In genomic region chr1:171798311-171798710, GRCh38 we compare ENCODE assay signal across 16 cellular contexts. TPM values are rescaled to one million over a fixed set of nuclear protein-coding genes. Genes with fewer than 3 reads are reported as not detected.
DNase-seq lines count a peak whose midpoint lies in the region; ATAC-seq lines count a peak whose summit lies in the region.
"Had no signal": no experiment of that assay in that cellular context is flagged by ENCODE, and none has a peak within 500 bp of the region (broad histone marks: within the 10 kb centered on the region; RNA-seq: fewer than 3 reads in every experiment).

No MANE protein-coding gene starts in this region.

- no peaks in the 10 kb centered on the region for H3K9me3 ChIP-seq in T-helper 17 cell (ENCODE audit: control insufficient read depth, low read length, poor library complexity, severe bottlenecking)
- no peaks in the 10 kb centered on the region for H3K9me3 ChIP-seq in iPS-15b (ENCODE audit: control insufficient read depth, insufficient read depth, low read length)
- no peaks in the 10 kb centered on the region for H3K9me3 ChIP-seq in MG63
- H3K9me3 ChIP-seq: BLaER1, Caco-2 had no signal

- peaks cover 18% of the 10 kb centered on the region for H3K4me1 Mint-ChIP-seq in activated CD8-positive, alpha-beta memory T cell treated with anti-CD3 and anti-CD28 coated beads, Interleukin-2, amount 10 ng/mL, durations not matched to agents 7 days and 5 days
- H3K4me1 Mint-ChIP-seq in T-helper 17 cell = peaks cover 19% of the 10 kb centered on the region
- peaks cover 6 to 8% of the 10 kb centered on the region in 2 donors for H3K4me1 Mint-ChIP-seq in stimulated activated naive B cell treated with anti-CD40 and anti-IgM and Interleukin-4, amounts not matched to agents 10 μg/mL and 1 μg/mL and 100 μg/mL, for 72 hours

- H3K4me3 Mint-ChIP-seq in activated CD8-positive, alpha-beta memory T cell treated with anti-CD3 and anti-CD28 coated beads, Interleukin-2, amount 10 ng/mL, durations not matched to agents 7 days and 5 days = no peak overlapping the region
- H3K4me3 Mint-ChIP-seq in T-helper 17 cell = no peak overlapping the region
- H3K4me3 Mint-ChIP-seq in stimulated activated naive B cell treated with anti-CD40 and anti-IgM and Interleukin-4, amounts not matched to agents 10 μg/mL and 1 μg/mL and 100 μg/mL, for 72 hours = no peak overlapping the region
- H3K4me3 Mint-ChIP-seq: CD8-positive, alpha-beta memory T cell; HFFc6 had no signal

- peak overlapping the region; percentile 6 for H3K27ac Mint-ChIP-seq in activated CD8-positive, alpha-beta memory T cell treated with anti-CD3 and anti-CD28 coated beads, Interleukin-2, amount 10 ng/mL, durations not matched to agents 7 days and 5 days
- peak overlapping the region; percentile 43 for H3K27ac Mint-ChIP-seq in T-helper 17 cell
- peak overlapping the region; percentile 27 for H3K27ac Mint-ChIP-seq in stimulated activated naive B cell treated with anti-CD40 and anti-IgM and Interleukin-4, amounts not matched to agents 10 μg/mL and 1 μg/mL and 100 μg/mL, for 72 hours
- H3K27ac Mint-ChIP-seq: HFFc6 had no signal

- no peaks in the 10 kb centered on the region for H3K27me3 Mint-ChIP-seq in activated CD8-positive, alpha-beta memory T cell treated with anti-CD3 and anti-CD28 coated beads, Interleukin-2, amount 10 ng/mL, durations not matched to agents 7 days and 5 days
- H3K27me3 Mint-ChIP-seq in T-helper 17 cell = no peaks in the 10 kb centered on the region
- H3K27me3 Mint-ChIP-seq in stimulated activated naive B cell treated with anti-CD40 and anti-IgM and Interleukin-4, amounts not matched to agents 10 μg/mL and 1 μg/mL and 100 μg/mL, for 72 hours = no peaks in the 10 kb centered on the region
- H3K27me3 Mint-ChIP-seq: CD8-positive, alpha-beta memory T cell had no signal

- H3K9ac ChIP-seq in iPS-15b (ENCODE audit: low read depth, low read length) = peak overlapping the region; percentile 38
- H3K9ac ChIP-seq: BLaER1 had no signal

- ATAC-seq in activated CD8-positive, alpha-beta memory T cell treated with anti-CD3 and anti-CD28 coated beads, Interleukin-2, amount 10 ng/mL, durations not matched to agents 7 days and 5 days = no peak
- no peak for ATAC-seq in T-helper 17 cell
- no peak for ATAC-seq in stimulated activated naive B cell treated with anti-CD40 and anti-IgM and Interleukin-4, amounts not matched to agents 10 μg/mL and 1 μg/mL and 100 μg/mL, for 72 hours (replicated peaks)
- ATAC-seq in HG03354 (IDR thresholded peaks at IDR 0.05; ENCODE audit: poor library complexity, severe bottlenecking, unreplicated experiment) = no peak

- peaks cover 4% of the 10 kb centered on the region for H3K4me1 ChIP-seq in iPS-15b (ENCODE audit: control insufficient read depth, insufficient read depth, low read length)
- H3K4me1 ChIP-seq: Caco-2 had no signal

- DNase-seq in activated CD8-positive, alpha-beta memory T cell treated with anti-CD3 and anti-CD28 coated beads, Interleukin-2, amount 10 ng/mL, durations not matched to agents 7 days and 5 days = no peak
- no peak for DNase-seq in activated CD8-positive, alpha-beta memory T cell treated with anti-CD3 and anti-CD28 coated beads for 24 hours
- no peak for DNase-seq in T-helper 17 cell
- no peak for DNase-seq in stimulated activated naive B cell treated with anti-CD40 and anti-IgM and Interleukin-4, amounts not matched to agents 10 μg/mL and 1 μg/mL and 100 μg/mL, for 72 hours
- no peak for DNase-seq in MG63
- DNase-seq: 8988T; AML-193; Caco-2; CD8-positive, alpha-beta memory T cell; DMS53; GF-D8; HCEC 1CT; HFFc6 had no signal

- H3K36me3 Mint-ChIP-seq in activated CD8-positive, alpha-beta memory T cell treated with anti-CD3 and anti-CD28 coated beads, Interleukin-2, amount 10 ng/mL, durations not matched to agents 7 days and 5 days = peaks cover 42% of the 10 kb centered on the region
- H3K36me3 Mint-ChIP-seq in T-helper 17 cell (ENCODE audit: low read depth) = peaks cover 14% of the 10 kb centered on the region
- peaks cover 44 to 59% of the 10 kb centered on the region in 2 donors for H3K36me3 Mint-ChIP-seq in stimulated activated naive B cell treated with anti-CD40 and anti-IgM and Interleukin-4, amounts not matched to agents 10 μg/mL and 1 μg/mL and 100 μg/mL, for 72 hours

- CTCF ChIA-PET in activated CD8-positive, alpha-beta memory T cell treated with anti-CD3 and anti-CD28 coated beads, Interleukin-2, amount 10 ng/mL, durations not matched to agents 7 days and 5 days (lab: Charles Lee) = interaction anchor here (0.9 to 6.9 kb wide), 3 partner anchors 17 to 190 kb away, joined by 3 to 94 read pairs (median 4); partner anchors contain the start of gene METTL13

- H3K4me3 ChIP-seq in iPS-15b (ENCODE audit: low read depth, low read length) = no peak overlapping the region
- H3K4me3 ChIP-seq in MG63 = no peak overlapping the region
- H3K4me3 ChIP-seq: BLaER1 had no signal

- H3K27me3 ChIP-seq in iPS-15b (ENCODE audit: control insufficient read depth, insufficient read depth, low read length) (no peaks in the 10 kb centered on the region), MG63 (no peaks in the 10 kb centered on the region)
- H3K27me3 ChIP-seq: BLaER1 had no signal

- no peaks in the 10 kb centered on the region for H3K9me3 Mint-ChIP-seq in activated CD8-positive, alpha-beta memory T cell treated with anti-CD3 and anti-CD28 coated beads, Interleukin-2, amount 10 ng/mL, durations not matched to agents 7 days and 5 days (ENCODE audit: low read depth)
- no peaks in the 10 kb centered on the region for H3K9me3 Mint-ChIP-seq in stimulated activated naive B cell treated with anti-CD40 and anti-IgM and Interleukin-4, amounts not matched to agents 10 μg/mL and 1 μg/mL and 100 μg/mL, for 72 hours
- H3K9me3 Mint-ChIP-seq: CD8-positive, alpha-beta memory T cell; HFFc6 had no signal

- peaks cover 16% of the 10 kb centered on the region for H3K36me3 ChIP-seq in iPS-15b (ENCODE audit: control insufficient read depth, insufficient read depth, low read length)
- H3K36me3 ChIP-seq in MG63 = peaks cover 46% of the 10 kb centered on the region

RNA-seq across cellular contexts. Expression of gene METTL13, which starts 16.9 kb away (rescaled TPM):
- total RNA-seq in activated CD8-positive, alpha-beta memory T cell treated with anti-CD3 and anti-CD28 coated beads, Interleukin-2, amount 10 ng/mL, durations not matched to agents 7 days and 5 days = 10 to 100 TPM; 47.0 to 56.4 TPM
- 10 to 100 TPM; 13.0 to 13.4 TPM for total RNA-seq in T-helper 17 cell
- 45.0 and 71.2 TPM in 2 replicates for total RNA-seq in MG63 (2014; rRNA removed; shearing (Covaris generic); ENCODE audit: low replicate concordance)

RNA-seq across cellular contexts. Expression of gene DNM3, which starts 43.0 kb away (rescaled TPM):
- total RNA-seq in activated CD8-positive, alpha-beta memory T cell treated with anti-CD3 and anti-CD28 coated beads, Interleukin-2, amount 10 ng/mL, durations not matched to agents 7 days and 5 days = 1 to 10 TPM; 1.7 to 2.2 TPM
- 10 to 100 TPM in 1 of 2 donors, 1 to 10 TPM in 1; 3.2 to 22.5 TPM for total RNA-seq in T-helper 17 cell
- total RNA-seq in MG63 (2014; rRNA removed; shearing (Covaris generic); ENCODE audit: low replicate concordance) = 0.10 TPM in 1 of 2 replicates, not detected in the other

RNA-seq across cellular contexts. Expression of gene VAMP4, which starts 56.4 kb away (rescaled TPM):
- total RNA-seq in activated CD8-positive, alpha-beta memory T cell treated with anti-CD3 and anti-CD28 coated beads, Interleukin-2, amount 10 ng/mL, durations not matched to agents 7 days and 5 days = 10 to 100 TPM; 12.5 to 16.9 TPM
- total RNA-seq in T-helper 17 cell = 10 to 100 TPM; 19.7 to 21.6 TPM
- 8.0 and 12.1 TPM in 2 replicates for total RNA-seq in MG63 (2014; rRNA removed; shearing (Covaris generic); ENCODE audit: low replicate concordance)
